ENCODE assay signal across 21 cellular contexts in genomic region chr16:54362801-54363200, GRCh38.
"Had no signal": no experiment of that assay in that cellular context is flagged by ENCODE, and none has a peak within 500 bp of the region (broad histone marks: within the 10 kb centered on the region; RNA-seq: fewer than 3 reads in every experiment).

No MANE protein-coding gene starts in this region.

- H3K27ac ChIP-seq: ascending aorta, esophagus muscularis mucosa, gastrocnemius medialis, sigmoid colon, stomach, suprapubic skin, tibial nerve, VCaP had no signal

- DNase-seq: activated CD4-positive, alpha-beta T cell treated with anti-CD3 and anti-CD28 coated beads for 1 hour; activated T-cell treated with anti-CD3 and anti-CD28 coated beads, Interleukin-2, amount 50 U/mL, for 1 hour; effector memory CD4-positive, alpha-beta T cell; gastrocnemius medialis; hippocampal formation; left ventricle myocardium superior; occipital lobe; sigmoid colon; stimulated activated CD4-positive, alpha-beta T cell treated with anti-CD3 and anti-CD28 coated beads, Interleukin-15, amount 100 ng/mL, for 24 hours; stomach; T-helper 2 cell had no signal

- H3K4me1 ChIP-seq: ascending aorta, esophagus muscularis mucosa, gastrocnemius medialis, sigmoid colon, suprapubic skin, tibial nerve had no signal

- H3K9me3 ChIP-seq: ascending aorta, esophagus muscularis mucosa, gastrocnemius medialis, sigmoid colon, stomach, suprapubic skin, tibial nerve had no signal

- H3K27me3 ChIP-seq: ascending aorta, gastrocnemius medialis had no signal

- ATAC-seq: activated naive CD4-positive, alpha-beta T cell treated with anti-CD3 and anti-CD28 coated beads, Interleukin-2, amount 50 U/mL, for 72 hours; activated T-helper 17 cell treated with anti-CD3 and anti-CD28 coated beads, Interleukin-2, amount 50 U/mL, for 72 hours; gastrocnemius medialis; left ventricle myocardium superior; natural killer cell treated with Interleukin-12 subunit alpha and Interleukin-12 subunit beta and Interleukin-15 and Interleukin-18, amount 100 ng/mL, for 72 hours; stimulated activated memory B cell treated with anti-CD40 and anti-IgM and Interleukin-4, amounts not matched to agents 10 μg/mL and 1 μg/mL and 100 μg/mL, for 72 hours had no signal

- H3K36me3 ChIP-seq: ascending aorta, esophagus muscularis mucosa, gastrocnemius medialis, sigmoid colon, stomach, suprapubic skin, tibial nerve had no signal

- H3K4me2 ChIP-seq: smooth muscle cell had no signal

- H3K4me3 ChIP-seq: ascending aorta, esophagus muscularis mucosa, gastrocnemius medialis, sigmoid colon, smooth muscle cell, stomach, suprapubic skin, tibial nerve had no signal
